ENCODE assay signal across 1 cellular context in genomic region chr12:124940393-124941169, GRCh38.
TF ChIP-seq lines count a peak whose summit lies in the region.

No MANE protein-coding gene starts in this region.

TF ChIP-seq in K562, 482 proteins besides CTCF, POLR2A, EP300 and RAD21 (continued from another document and continues in another):
- TF ChIP-seq REST (CRISPR knock-in tag; IDR thresholded peaks at IDR 0.05; ENCODE audit: low read depth) (no peak), ETV5 (CRISPR knock-in tag; IDR thresholded peaks at IDR 0.05; ENCODE audit: low read depth) (peak; percentile 88), LCOR (CRISPR knock-in tag; IDR thresholded peaks at IDR 0.05) (peak; percentile 93), ZNF668 (CRISPR knock-in tag; IDR thresholded peaks at IDR 0.05) (peak; percentile 49; the same call in 1 of the 2 replicates), KAT7 (CRISPR knock-in tag; IDR thresholded peaks at IDR 0.05; ENCODE audit: borderline replicate concordance) (peak; percentile 80), MTA2 (IDR thresholded peaks at IDR 0.05; ENCODE audit: low read depth) (peak; percentile 48; the same call in 1 of the 2 replicates), SMAD4 (CRISPR knock-in tag; conservative IDR thresholded peaks at IDR 0.05) (no peak), PREB (CRISPR knock-in tag; IDR thresholded peaks at IDR 0.05) (no peak), ETV1 (tag; conservative IDR thresholded peaks at IDR 0.05; ENCODE audit: low read depth) (peak; percentile 86), FOXJ2 (tag; IDR thresholded peaks at IDR 0.05) (0 out of 2 replicates have a peak, but pooled peaks have one; percentile 18), RBM39 (optimal IDR thresholded peaks at IDR 0.05; ENCODE audit: low read depth, low read length) (no peak), ELF2 (CRISPR knock-in tag; IDR thresholded peaks at IDR 0.05) (no peak), MEIS2 (IDR thresholded peaks at IDR 0.05; ENCODE audit: partially characterized antibody) (peak; percentile 38), ZNF280A (IDR thresholded peaks at IDR 0.05; ENCODE audit: low read depth, partially characterized antibody) (no peak), SMARCA5 (IDR thresholded peaks at IDR 0.05) (peak; percentile 52; the same call in 1 of the 2 replicates), CEBPG (CRISPR knock-in tag; IDR thresholded peaks at IDR 0.05) (no peak), CEBPG (tag; conservative IDR thresholded peaks at IDR 0.05 in 1 of 2, IDR thresholded peaks at IDR 0.05 in 1 of 2) (peak in 1 of 2 experiments; percentile 13; a peak in 1 of 4 replicates), ZEB2 (IDR thresholded peaks at IDR 0.05) (0 out of 2 replicates have a peak, but pooled peaks have one; percentile 57), IRF2 (CRISPR knock-in tag; IDR thresholded peaks at IDR 0.05) (no peak), RERE (CRISPR knock-in tag; IDR thresholded peaks at IDR 0.05; ENCODE audit: borderline replicate concordance) (0 out of 2 replicates have a peak, but pooled peaks have one; percentile 73), GATA2 (CRISPR knock-in tag; IDR thresholded peaks at IDR 0.05) (no peak), NFXL1 (CRISPR knock-in tag; IDR thresholded peaks at IDR 0.05) (no peak; the same call in 1 of the 2 replicates), GTF2E2 (tag; IDR thresholded peaks at IDR 0.05) (no peak; the same call in 1 of the 2 replicates), SRSF3 (IDR thresholded peaks at IDR 0.05; ENCODE audit: insufficient read depth, low read length) (no peak), ZNF766 (CRISPR knock-in tag; conservative IDR thresholded peaks at IDR 0.05) (0 out of 2 replicates have a peak, but pooled peaks have one; percentile 37), POLR2AphosphoS5 (IDR thresholded peaks at IDR 0.05; ENCODE audit: control insufficient read depth, insufficient read depth, low read depth, low read length) (no peak), KLF16 (IDR thresholded peaks at IDR 0.05) (peak; percentile 70), MAFF (IDR thresholded peaks at IDR 0.05; ENCODE audit: low read length) (0 out of 2 replicates have a peak, but pooled peaks have one; percentile 1), NR1H2 (CRISPR knock-in tag; IDR thresholded peaks at IDR 0.05) (no peak), ZNF395 (CRISPR knock-in tag; IDR thresholded peaks at IDR 0.05) (no peak), POLR2G (IDR thresholded peaks at IDR 0.05; ENCODE audit: low read depth, low read length) (peak; percentile 66), HOMEZ (CRISPR knock-in tag; IDR thresholded peaks at IDR 0.05) (no peak), KDM4B (IDR thresholded peaks at IDR 0.05; ENCODE audit: borderline replicate concordance in 2 of 2, low read depth in 1 of 2) (peak in 1 of 2 experiments; percentile 46; a peak in 1 of 4 replicates), NKRF (IDR thresholded peaks at IDR 0.05; ENCODE audit: borderline replicate concordance) (peak; percentile 43; the same call in 1 of the 2 replicates), MEF2D (tag; conservative IDR thresholded peaks at IDR 0.05; ENCODE audit: low read depth) (peak; percentile 31; the same call in 1 of the 2 replicates), ARHGAP35 (IDR thresholded peaks at IDR 0.05; ENCODE audit: partially characterized antibody) (no peak), SAFB2 (IDR thresholded peaks at IDR 0.05; ENCODE audit: borderline replicate concordance, low read depth, low read length, severe bottlenecking) (no peak), CBX5 (IDR thresholded peaks at IDR 0.05; ENCODE audit: borderline replicate concordance, low read depth) (0 out of 2 replicates have a peak, but pooled peaks have one; percentile 33), FOSL1 (tag; conservative IDR thresholded peaks at IDR 0.05) (peak; percentile 55), BRCA1 (IDR thresholded peaks at IDR 0.05) (no peak), BRCA1 (CRISPR knock-in tag; IDR thresholded peaks at IDR 0.05) (no peak), MXI1 (IDR thresholded peaks at IDR 0.05; ENCODE audit: low read depth, low read length) (peak; percentile 63; the same call in 1 of the 2 replicates), NBN (IDR thresholded peaks at IDR 0.05; ENCODE audit: low read depth) (peak; percentile 91), DLX4 (CRISPR knock-in tag; IDR thresholded peaks at IDR 0.05) (0 out of 2 replicates have a peak, but pooled peaks have one; percentile 69), SFPQ (IDR thresholded peaks at IDR 0.05; ENCODE audit: low read depth, low read length) (no peak)
